8 cellular contexts compared by ENCODE assay signal in the genomic region with DNA sequence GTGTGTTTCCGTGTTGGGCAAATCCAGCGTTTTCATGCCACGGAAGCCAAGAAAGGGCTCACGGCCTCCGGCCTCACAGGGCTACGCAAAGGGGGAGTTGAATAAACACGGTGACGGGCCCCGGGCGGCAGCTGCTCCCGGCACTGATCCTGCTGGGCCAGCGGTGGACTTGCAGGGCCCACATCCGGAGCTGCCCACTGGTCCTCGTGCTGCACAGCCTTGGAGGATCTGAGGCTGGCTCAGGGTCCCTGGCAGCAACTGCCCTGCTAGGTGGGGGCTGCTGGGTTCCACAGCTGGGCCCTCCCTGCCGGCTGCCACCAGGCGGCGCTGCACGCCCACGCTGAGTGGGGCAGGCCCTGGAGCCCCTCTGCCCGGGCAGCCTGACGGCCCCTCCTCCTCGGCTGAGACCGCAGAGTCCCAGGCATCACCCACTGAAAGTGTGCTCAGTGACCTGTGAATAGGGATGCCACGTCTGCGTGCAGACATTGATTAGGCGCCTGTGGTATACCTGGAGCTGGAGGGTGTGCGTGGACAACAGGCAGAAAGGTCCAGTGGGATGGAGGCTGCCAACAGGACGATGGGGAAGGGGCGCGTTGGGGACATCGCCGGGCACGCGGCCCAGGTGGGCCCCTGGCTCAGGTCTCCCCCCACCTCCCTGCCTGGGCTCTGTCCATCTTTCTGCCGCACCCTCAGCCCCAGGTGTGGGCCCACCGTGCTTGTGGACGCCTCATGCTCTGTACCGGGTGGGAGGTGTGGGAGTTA. TPM values are rescaled to one million over a fixed set of nuclear protein-coding genes. Genes with fewer than 3 reads are reported as not detected.
DNase-seq lines count a peak whose midpoint lies in the region; ATAC-seq and TF ChIP-seq lines count a peak whose summit lies in the region.

No MANE protein-coding gene starts in this region.

- DNase-seq in GM10248 (ENCODE audit: extremely low spot score) (peak; percentile 81), NAMALWA (ENCODE audit: low spot score) (peak; percentile 74), endothelial cell (ENCODE audit: low spot score) (peak; percentile 85), nephron progenitor cell (peak; percentile 86), upper lobe of right lung (peak; percentile 77), SW480 (ENCODE audit: low spot score) (no peak)
- DNase-seq in activated CD8-positive, alpha-beta memory T cell treated with anti-CD3 and anti-CD28 coated beads, Interleukin-2, amount 10 ng/mL, durations not matched to agents 7 days and 5 days, result peak; percentile 66

- H3K27ac Mint-ChIP-seq in activated CD8-positive, alpha-beta memory T cell treated with anti-CD3 and anti-CD28 coated beads, Interleukin-2, amount 10 ng/mL, durations not matched to agents 7 days and 5 days, result no peak overlapping the region
- H3K27ac Mint-ChIP-seq in endothelial cell (ENCODE audit: unreplicated experiment), result no peak overlapping the region
- no peak overlapping the region for H3K27ac Mint-ChIP-seq in nephron progenitor cell

- ATAC-seq in activated CD8-positive, alpha-beta memory T cell treated with anti-CD3 and anti-CD28 coated beads, Interleukin-2, amount 10 ng/mL, durations not matched to agents 7 days and 5 days, result peak; percentile 70
- ATAC-seq in upper lobe of right lung (peak; percentile 67), HG02610 (IDR thresholded peaks at IDR 0.05; ENCODE audit: unreplicated experiment) (no peak)

- H3K4me1 Mint-ChIP-seq in activated CD8-positive, alpha-beta memory T cell treated with anti-CD3 and anti-CD28 coated beads, Interleukin-2, amount 10 ng/mL, durations not matched to agents 7 days and 5 days, result peaks cover 2% of the 10 kb centered on the region
- H3K4me1 Mint-ChIP-seq in endothelial cell (ENCODE audit: unreplicated experiment) (no peaks in the 10 kb centered on the region), nephron progenitor cell (peaks cover 7% of the 10 kb centered on the region)

- H3K27me3 Mint-ChIP-seq in activated CD8-positive, alpha-beta memory T cell treated with anti-CD3 and anti-CD28 coated beads, Interleukin-2, amount 10 ng/mL, durations not matched to agents 7 days and 5 days, result peaks cover 15% of the 10 kb centered on the region
- H3K27me3 Mint-ChIP-seq in endothelial cell (ENCODE audit: unreplicated experiment) (peaks cover 10% of the 10 kb centered on the region), nephron progenitor cell (ENCODE audit: low read depth, poor library complexity) (peaks cover 26% of the 10 kb centered on the region)

- no peaks in the 10 kb centered on the region for H3K36me3 Mint-ChIP-seq in activated CD8-positive, alpha-beta memory T cell treated with anti-CD3 and anti-CD28 coated beads, Interleukin-2, amount 10 ng/mL, durations not matched to agents 7 days and 5 days
- H3K36me3 Mint-ChIP-seq in endothelial cell (ENCODE audit: low read depth, unreplicated experiment) (no peaks in the 10 kb centered on the region), nephron progenitor cell (ENCODE audit: low read depth) (no peaks in the 10 kb centered on the region)

- peaks cover 35% of the 10 kb centered on the region for H3K36me3 ChIP-seq in upper lobe of right lung

- no peak overlapping the region for H3K27ac ChIP-seq in upper lobe of right lung

- no peak overlapping the region for H3K4me3 Mint-ChIP-seq in activated CD8-positive, alpha-beta memory T cell treated with anti-CD3 and anti-CD28 coated beads, Interleukin-2, amount 10 ng/mL, durations not matched to agents 7 days and 5 days
- H3K4me3 Mint-ChIP-seq in endothelial cell (ENCODE audit: unreplicated experiment), result no peak overlapping the region
- no peak overlapping the region for H3K4me3 Mint-ChIP-seq in nephron progenitor cell

- CTCF ChIA-PET in GM10248 (lab: Yijun Ruan, JAX), result interaction anchor here (0.9 to 3.2 kb wide), 12 partner anchors 8 to 168 kb away, joined by 3 to 12 read pairs (median 4); no protein-coding TSS in a partner anchor
- CTCF ChIA-PET in activated CD8-positive, alpha-beta memory T cell treated with anti-CD3 and anti-CD28 coated beads, Interleukin-2, amount 10 ng/mL, durations not matched to agents 7 days and 5 days (lab: Charles Lee), result interaction anchor here (0.6 to 2.9 kb wide), 22 partner anchors 8 to 819 kb away, joined by 3 to 14 read pairs (median 4); partner anchors contain the start of genes BSG and CDC34

- intact Hi-C loops in upper lobe of right lung (cut with DNase I), result loop anchor here (5.0 kb wide), 1 partner anchor 148 kb away; no protein-coding TSS in a partner anchor

- H3K4me1 ChIP-seq in upper lobe of right lung, result peaks cover 10% of the 10 kb centered on the region

- TF ChIP-seq CTCF in GM10248 (IDR thresholded peaks at IDR 0.05; ENCODE audit: control extremely low read depth, extremely low read depth, low read depth, missing control alignments) (peak; percentile 89), endothelial cell (IDR thresholded peaks at IDR 0.05; ENCODE audit: unreplicated experiment) (peak; percentile 90), nephron progenitor cell (IDR thresholded peaks at IDR 0.05) (peak; percentile 94), upper lobe of right lung (IDR thresholded peaks at IDR 0.05) (peak; percentile 84)

- H3K4me3 ChIP-seq in upper lobe of right lung, result no peak overlapping the region

- H3K9me3 Mint-ChIP-seq in activated CD8-positive, alpha-beta memory T cell treated with anti-CD3 and anti-CD28 coated beads, Interleukin-2, amount 10 ng/mL, durations not matched to agents 7 days and 5 days (ENCODE audit: low read depth), result no peaks in the 10 kb centered on the region
- H3K9me3 Mint-ChIP-seq in endothelial cell (ENCODE audit: unreplicated experiment), result no peaks in the 10 kb centered on the region
- H3K9me3 Mint-ChIP-seq in nephron progenitor cell, result no peaks in the 10 kb centered on the region

- POLR2A ChIA-PET in GM10248 (lab: Yijun Ruan, JAX), result no interaction called here

- H3K9me3 ChIP-seq in upper lobe of right lung, result no peaks in the 10 kb centered on the region

- peaks cover 19% of the 10 kb centered on the region for H3K27me3 ChIP-seq in upper lobe of right lung

RNA-seq across cellular contexts. Expression of gene HCN2, which starts 5.3 kb away (rescaled TPM):
- under 1 TPM; 0.67 to 0.75 TPM for total RNA-seq in activated CD8-positive, alpha-beta memory T cell treated with anti-CD3 and anti-CD28 coated beads, Interleukin-2, amount 10 ng/mL, durations not matched to agents 7 days and 5 days
- total RNA-seq in endothelial cell (ENCODE audit: unreplicated experiment) (0.28 TPM), upper lobe of right lung (0.52 TPM)

RNA-seq across cellular contexts. Expression of gene BSG, which starts 12.0 kb away (rescaled TPM):
- 100 to 1,000 TPM; 206 to 225 TPM for total RNA-seq in activated CD8-positive, alpha-beta memory T cell treated with anti-CD3 and anti-CD28 coated beads, Interleukin-2, amount 10 ng/mL, durations not matched to agents 7 days and 5 days
- total RNA-seq in endothelial cell (ENCODE audit: unreplicated experiment) (353 TPM), upper lobe of right lung (359 TPM)

RNA-seq across cellular contexts. Expression of gene GZMM, which starts 40.6 kb away (rescaled TPM):
- total RNA-seq in activated CD8-positive, alpha-beta memory T cell treated with anti-CD3 and anti-CD28 coated beads, Interleukin-2, amount 10 ng/mL, durations not matched to agents 7 days and 5 days, result 10 to 100 TPM; 46.9 to 76.3 TPM
- total RNA-seq in endothelial cell (ENCODE audit: unreplicated experiment), result not detected
- total RNA-seq in upper lobe of right lung, result 2.9 TPM

RNA-seq across cellular contexts. Expression of gene POLRMT, which starts 48.9 kb away (rescaled TPM):
- total RNA-seq in activated CD8-positive, alpha-beta memory T cell treated with anti-CD3 and anti-CD28 coated beads, Interleukin-2, amount 10 ng/mL, durations not matched to agents 7 days and 5 days, result 10 to 100 TPM; 65.0 to 68.1 TPM
- 53.6 TPM for total RNA-seq in endothelial cell (ENCODE audit: unreplicated experiment)
- 36.0 TPM for total RNA-seq in upper lobe of right lung

RNA-seq across cellular contexts. Expression of gene CDC34, which starts 52.9 kb away (rescaled TPM):
- total RNA-seq in activated CD8-positive, alpha-beta memory T cell treated with anti-CD3 and anti-CD28 coated beads, Interleukin-2, amount 10 ng/mL, durations not matched to agents 7 days and 5 days, result 10 to 100 TPM; 58.3 to 58.9 TPM
- 126 TPM for total RNA-seq in endothelial cell (ENCODE audit: unreplicated experiment)
- total RNA-seq in upper lobe of right lung, result 40.9 TPM

Comparison
In these comparisons a context has a peak if more than half of its experiments do, and no peak if none do; other contexts are left out.
1. RNA of gene GZMM, which starts 40.6 kb away (total RNA-seq): 46.9 to 76.3 TPM in activated CD8-positive, alpha-beta memory T cell treated with anti-CD3 and anti-CD28 coated beads, Interleukin-2, amount 10 ng/mL, durations not matched to agents 7 days and 5 days; 2.9 TPM in upper lobe of right lung (single experiment) and not detected in endothelial cell (single experiment); every median in the first group is over 10 times any median in the second.
2. Peak in every context shown above with its lines, with median percentiles within 50 percentile points of each other: CTCF ChIP-seq.